In the genomic region with DNA sequence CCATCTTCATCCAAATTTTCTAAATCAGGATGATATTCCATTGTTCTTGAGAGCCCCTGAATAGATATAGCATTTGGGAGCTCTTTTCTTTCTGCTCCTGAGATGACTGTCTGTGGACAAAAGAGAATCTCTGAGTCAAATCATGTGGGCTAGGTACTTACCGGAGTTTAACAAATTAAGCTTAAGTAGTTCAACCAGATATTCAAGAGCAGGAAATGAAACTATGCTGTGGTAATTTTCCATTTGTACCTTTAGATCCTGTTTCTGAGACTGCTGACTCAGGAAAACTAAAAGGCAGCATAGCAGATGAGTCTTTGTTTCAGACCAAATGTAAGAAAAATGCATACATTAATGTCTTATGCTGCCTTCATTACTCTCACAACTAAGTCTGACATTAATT, we compare ENCODE assay signal across 8 cellular contexts. TPM values are rescaled to one million over a fixed set of nuclear protein-coding genes. Genes with fewer than 3 reads are reported as not detected.
A peak's percentile ranks its signal among the peaks of the same experiment; 100 is the strongest.
DNase-seq lines count a peak whose midpoint lies in the region; ATAC-seq and FAIRE-seq lines count a peak whose summit lies in the region.

Gene CLEC7A, minus strand, starts transcription at position 158 of the 400 bp plus-strand sequence. Its CDS starts 117 bp downstream, at position 41.

- no CpG with 5 or more reads among the region's 1 CpG for WGBS in trophoblast cell (ENCODE audit: extremely low coverage, insufficient coverage, insufficient read length)

- ATAC-seq in GM18873 (IDR thresholded peaks at IDR 0.05; ENCODE audit: low FRiP score, unreplicated experiment) (peak; percentile 63), HG02938 (IDR thresholded peaks at IDR 0.05; ENCODE audit: unreplicated experiment) (peak; percentile 90)

- H3K4ac ChIP-seq in trophoblast cell (ENCODE audit: low read depth, low read length) = no peak within 1 kb of the TSS

- H3K18ac ChIP-seq in trophoblast cell (ENCODE audit: low read length) = no peak within 1 kb of the TSS

- H3K9me3 ChIP-seq in trophoblast cell (ENCODE audit: insufficient read depth, low read depth, low read length) = no peaks in the 10 kb centered on the region

- H3K9me3 Mint-ChIP-seq in immature natural killer cell = no peaks in the 10 kb centered on the region

- no peaks in the 10 kb centered on the region for H3K79me1 ChIP-seq in trophoblast cell (ENCODE audit: low read length)

- H3K27ac Mint-ChIP-seq in immature natural killer cell = no peak within 1 kb of the TSS

- H4K8ac ChIP-seq in trophoblast cell (ENCODE audit: low read depth, low read length) = no peak within 1 kb of the TSS

- H3K4me3 ChIP-seq in trophoblast cell (ENCODE audit: low read depth, low read length) = no peak within 1 kb of the TSS

- H2BK12ac ChIP-seq in trophoblast cell (ENCODE audit: low read length) = no peak within 1 kb of the TSS

- H3K4me1 Mint-ChIP-seq in immature natural killer cell = peaks cover 2 to 8% of the 10 kb centered on the region in 2 donors

- no peak within 1 kb of the TSS for H2BK120ac ChIP-seq in trophoblast cell (ENCODE audit: insufficient read depth, low read length, poor library complexity)

- peak; percentile 32 for DNase-seq in SKM-1 (lab: John Stamatoyannopoulos, UW; ENCODE audit: unreplicated experiment)
- DNase-seq in trophoblast cell = peak in 1 of 2 donors; percentile 90
- no peak for DNase-seq in SW 1271 (lab: John Stamatoyannopoulos, UW)
- no peak for DNase-seq in immature natural killer cell
- no peak for DNase-seq in NCI-H1048 (lab: John Stamatoyannopoulos, UW)
- DNase-seq in urothelium cell line (ENCODE audit: low spot score) = no peak

- no peak within 1 kb of the TSS for H2BK5ac ChIP-seq in trophoblast cell (ENCODE audit: low read depth, low read length, poor library complexity)

- peak within 1 kb of the TSS; percentile 32 for H4K91ac ChIP-seq in trophoblast cell (ENCODE audit: low read depth, low read length)

- H3K14ac ChIP-seq in trophoblast cell (ENCODE audit: low read length) = no peak within 1 kb of the TSS

- no peak within 1 kb of the TSS for H4K12ac ChIP-seq in trophoblast cell (ENCODE audit: low read depth, low read length)

- H2AK5ac ChIP-seq in trophoblast cell (ENCODE audit: low read length) = no peak within 1 kb of the TSS

- no peaks in the 10 kb centered on the region for H3K79me2 ChIP-seq in trophoblast cell (ENCODE audit: control insufficient read depth, insufficient read depth, low read length, poor library complexity)

- H3K4me2 ChIP-seq in trophoblast cell (ENCODE audit: low read length) = no peak within 1 kb of the TSS

- no peak within 1 kb of the TSS for H3K23ac ChIP-seq in trophoblast cell (ENCODE audit: low read length)

- H3K9ac ChIP-seq in trophoblast cell (ENCODE audit: low read length) = no peak within 1 kb of the TSS

- peaks cover 0 to 14% (median 3%) of the 10 kb centered on the region in 3 donors for H3K27me3 Mint-ChIP-seq in immature natural killer cell (ENCODE audit: low read depth in 3 of 3)

- H3K36me3 Mint-ChIP-seq in immature natural killer cell = no peaks in the 10 kb centered on the region

- no peak within 1 kb of the TSS for H3K4me3 Mint-ChIP-seq in immature natural killer cell

- no peak for FAIRE-seq in urothelium cell line (lab: Jason Lieb, UNC)

- H3K27me3 ChIP-seq in trophoblast cell (ENCODE audit: insufficient read depth, low read length) = no peaks in the 10 kb centered on the region

- H2AFZ ChIP-seq in trophoblast cell (ENCODE audit: insufficient read depth, low read length, poor library complexity) = no peak within 1 kb of the TSS

- H3K4me1 ChIP-seq in trophoblast cell (ENCODE audit: control insufficient read depth in 1 of 2, insufficient read depth in 2 of 2, low read length in 2 of 2) = no peaks in the 10 kb centered on the region

- H3K27ac ChIP-seq in trophoblast cell (ENCODE audit: low read depth, low read length) = no peak within 1 kb of the TSS

- peaks cover 0 to 2% of the 10 kb centered on the region in 2 experiments for H3K36me3 ChIP-seq in trophoblast cell (ENCODE audit: control insufficient read depth in 1 of 2, insufficient read depth in 2 of 2, low read length in 2 of 2)

RNA-seq across cellular contexts. Expression of gene CLEC7A, which starts in this region (rescaled TPM):
- 13.7 and 14.4 TPM in 2 replicates for polyA plus RNA-seq in trophoblast cell (2013)
- polyA plus RNA-seq in immature natural killer cell = 1 to 10 TPM in 2 of 3 donors, not detected in 1; 1.4 to 2.0 TPM
